ENCODE assay signal across 8 cellular contexts in genomic region chr14:68977741-68978549, GRCh38. TPM values are rescaled to one million over a fixed set of nuclear protein-coding genes. Genes with fewer than 3 reads are reported as not detected.
A peak's percentile ranks its signal among the peaks of the same experiment; 100 is the strongest.
DNase-seq lines count a peak whose midpoint lies in the region; ATAC-seq and TF ChIP-seq lines count a peak whose summit lies in the region.

No MANE protein-coding gene starts in this region.

- DNase-seq in AG09319 (ENCODE audit: extremely low read depth, low read depth) (peak; percentile 93), NCI-H748 treated with DMSO at 0.1 percent for 48 hours (lab: John Stamatoyannopoulos, UW) (peak; percentile 51), esophagus muscularis mucosa (ENCODE audit: extremely low spot score) (peak; percentile 96), type B pancreatic cell (ENCODE audit: extremely low spot score, unreplicated experiment) (no peak)
- DNase-seq in activated T-cell treated with anti-CD3 and anti-CD28 coated beads, Interleukin-2, amount 50 U/mL, for 4 hours, result peak; percentile 33
- peak; percentile 50 to 86 (median 70) for DNase-seq in naive thymus-derived CD8-positive, alpha-beta T cell

- peaks cover 2% of the 10 kb centered on the region for H3K27me3 Mint-ChIP-seq in activated T-cell treated with anti-CD3 and anti-CD28 coated beads, Interleukin-2, amount 50 U/mL, for 4 hours (ENCODE audit: low read depth)
- no peaks in the 10 kb centered on the region for H3K27me3 Mint-ChIP-seq in naive thymus-derived CD8-positive, alpha-beta T cell
- H3K27me3 Mint-ChIP-seq in type B pancreatic cell, result no peaks in the 10 kb centered on the region

- intact Hi-C loops in esophagus muscularis mucosa (cut with DNase I), result loop anchor here (2.0 to 10.0 kb wide), 4 partner anchors 36 to 114 kb away; no protein-coding TSS in a partner anchor

- peak; percentile 60 for TF ChIP-seq EP300 in esophagus muscularis mucosa (IDR thresholded peaks at IDR 0.05)

- H3K9me3 ChIP-seq in esophagus muscularis mucosa, result no peaks in the 10 kb centered on the region

- ATAC-seq in activated T-cell treated with anti-CD3 and anti-CD28 coated beads, Interleukin-2, amount 50 U/mL, for 4 hours, result peak; percentile 12 to 14
- peak; percentile 45 to 54 for ATAC-seq in naive thymus-derived CD8-positive, alpha-beta T cell
- ATAC-seq in HG02610 (IDR thresholded peaks at IDR 0.05; ENCODE audit: unreplicated experiment), result no peak

- H3K4me3 ChIP-seq in esophagus muscularis mucosa, result peak overlapping the region; percentile 71 to 79 (median 77)

- peak overlapping the region; percentile 96 to 100 (median 100) for H3K27ac Mint-ChIP-seq in naive thymus-derived CD8-positive, alpha-beta T cell
- H3K27ac Mint-ChIP-seq in type B pancreatic cell, result peak overlapping the region; percentile 86

- H3K4me1 Mint-ChIP-seq in activated T-cell treated with anti-CD3 and anti-CD28 coated beads, Interleukin-2, amount 50 U/mL, for 4 hours (ENCODE audit: low read depth), result peaks cover 37% of the 10 kb centered on the region
- H3K4me1 Mint-ChIP-seq in naive thymus-derived CD8-positive, alpha-beta T cell, result peaks cover 36 to 65% (median 59%) of the 10 kb centered on the region in 4 donors
- H3K4me1 Mint-ChIP-seq in type B pancreatic cell (ENCODE audit: unreplicated experiment), result peaks cover 49% of the 10 kb centered on the region

- peak; percentile 5 for TF ChIP-seq CTCF in AG09319 (IDR thresholded peaks at IDR 0.05; ENCODE audit: low read depth, low read length)
- TF ChIP-seq CTCF in esophagus muscularis mucosa (IDR thresholded peaks at IDR 0.05), result peak; percentile 17 to 35 (median 19)
- no peak for TF ChIP-seq CTCF in type B pancreatic cell (conservative IDR thresholded peaks at IDR 0.05)

- 3% methylated on average over 15 of the region's 57 CpGs for WGBS in esophagus muscularis mucosa

- H3K27me3 ChIP-seq in esophagus muscularis mucosa, result no peaks in the 10 kb centered on the region

- peak overlapping the region; percentile 97 to 100 (median 98) for H3K27ac ChIP-seq in esophagus muscularis mucosa (replicated peaks in 1 of 4)

- peak overlapping the region; percentile 85 for H3K4me3 Mint-ChIP-seq in activated T-cell treated with anti-CD3 and anti-CD28 coated beads, Interleukin-2, amount 50 U/mL, for 4 hours
- H3K4me3 Mint-ChIP-seq in naive thymus-derived CD8-positive, alpha-beta T cell, result peak overlapping the region; percentile 82 to 99 (median 94)
- H3K4me3 Mint-ChIP-seq in type B pancreatic cell, result peak overlapping the region; percentile 89

- H3K9me3 Mint-ChIP-seq in activated T-cell treated with anti-CD3 and anti-CD28 coated beads, Interleukin-2, amount 50 U/mL, for 4 hours, result peaks cover 10% of the 10 kb centered on the region
- H3K9me3 Mint-ChIP-seq in naive thymus-derived CD8-positive, alpha-beta T cell, result peaks cover 0 to 2% (median 0%) of the 10 kb centered on the region in 9 donors
- no peaks in the 10 kb centered on the region for H3K9me3 Mint-ChIP-seq in type B pancreatic cell

- TF ChIP-seq POLR2A in GM19193 (IDR thresholded peaks at IDR 0.05; ENCODE audit: extremely low read depth, insufficient read depth, insufficient read length), result peak; percentile 44
- TF ChIP-seq POLR2A in esophagus muscularis mucosa (IDR thresholded peaks at IDR 0.05; ENCODE audit: low read depth), result peak; percentile 63

- peaks cover 0 to 21% (median 19%) of the 10 kb centered on the region in 4 donors for H3K36me3 ChIP-seq in esophagus muscularis mucosa

- POLR2A ChIA-PET in naive thymus-derived CD8-positive, alpha-beta T cell (lab: Charles Lee), result interaction anchor here (0.6 to 11.1 kb wide), 13 partner anchors 21 to 183 kb away, joined by 3 to 446 read pairs (median 6); no protein-coding TSS in a partner anchor

- H3K36me3 Mint-ChIP-seq in activated T-cell treated with anti-CD3 and anti-CD28 coated beads, Interleukin-2, amount 50 U/mL, for 4 hours (ENCODE audit: insufficient read depth), result peaks cover 17% of the 10 kb centered on the region
- peaks cover 8 to 32% (median 20%) of the 10 kb centered on the region in 3 donors for H3K36me3 Mint-ChIP-seq in naive thymus-derived CD8-positive, alpha-beta T cell
- H3K36me3 Mint-ChIP-seq in type B pancreatic cell, result peaks cover 23% of the 10 kb centered on the region

- peaks cover 42 to 81% (median 78%) of the 10 kb centered on the region in 4 donors for H3K4me1 ChIP-seq in esophagus muscularis mucosa

RNA-seq across cellular contexts. Expression of gene ACTN1, which starts 1.2 kb away (rescaled TPM):
- total RNA-seq in activated T-cell treated with anti-CD3 and anti-CD28 coated beads, Interleukin-2, amount 50 U/mL, for 4 hours, result 10 to 100 TPM; 47.0 to 77.1 (median 56.2) TPM
- total RNA-seq in esophagus muscularis mucosa (1,000 to 10,000 TPM in 3 of 4 donors, 100 to 1,000 TPM in 1; 958 to 2,110 (median 1,439) TPM), type B pancreatic cell (ENCODE audit: low replicate concordance) (128 and 176 TPM in 2 replicates)
- total RNA-seq in naive thymus-derived CD8-positive, alpha-beta T cell, result 100 to 1,000 TPM; 333 to 341 TPM
- 100 to 1,000 TPM; 144 to 436 (median 267) TPM for polyA plus RNA-seq in naive thymus-derived CD8-positive, alpha-beta T cell
